Comparison of ENCODE assay signal across 1 cellular context in genomic region chr11:122977455-122978302, GRCh38.
TF ChIP-seq lines count a peak whose summit lies in the region.

No MANE protein-coding gene starts in this region.

TF ChIP-seq in GM12878, 131 proteins besides CTCF, POLR2A, EP300 and RAD21 (continued from another document):
- no peak for TF ChIP-seq SREBF2 (IDR thresholded peaks at IDR 0.05; ENCODE audit: low read length)
- no peak for TF ChIP-seq HDAC2 (IDR thresholded peaks at IDR 0.05)
